In genomic region chr14:30375280-30375892, GRCh38 we compare ENCODE assay signal across 8 cellular contexts.
DNase-seq lines count a peak whose midpoint lies in the region; ATAC-seq and TF ChIP-seq lines count a peak whose summit lies in the region.

No MANE protein-coding gene starts in this region.

- no peaks in the 10 kb centered on the region for H3K36me3 ChIP-seq in BJ (ENCODE audit: control insufficient read depth, insufficient read depth, low read length)

- H3K27me3 ChIP-seq in BJ (ENCODE audit: control insufficient read depth, insufficient read depth, low read length): no peaks in the 10 kb centered on the region; the same call in 1 of the 2 replicates

- H3K9me3 Mint-ChIP-seq in mesothelial cell of epicardium: no peaks in the 10 kb centered on the region
- no peaks in the 10 kb centered on the region for H3K9me3 Mint-ChIP-seq in stimulated activated effector memory CD8-positive, alpha-beta T cell treated with anti-CD3 and anti-CD28 coated beads, Interleukin-12 subunit alpha, Interleukin-12 subunit beta, amount 100 ng/mL, for 72 hours

- no peak overlapping the region for H3K27ac Mint-ChIP-seq in mesothelial cell of epicardium
- H3K27ac Mint-ChIP-seq in stimulated activated effector memory CD8-positive, alpha-beta T cell treated with anti-CD3 and anti-CD28 coated beads, Interleukin-12 subunit alpha, Interleukin-12 subunit beta, amount 100 ng/mL, for 72 hours: no peak overlapping the region

- POLR2A ChIA-PET in BJ (lab: Charles Lee): no interaction called here

- DNase-seq in BJ (ENCODE audit: low read depth) (no peak), NCI-H2227 treated with DMSO at 0.1 percent for 48 hours (lab: John Stamatoyannopoulos, UW) (peak; percentile 69), ecto neural progenitor cell (ENCODE audit: low spot score) (peak; percentile 71), mesothelial cell of epicardium (ENCODE audit: low spot score in 2 of 2, unreplicated experiment in 2 of 2) (peak in 1 of 2 experiments; percentile 65)
- peak; percentile 10 to 53 for DNase-seq in activated CD4-positive, alpha-beta T cell treated with anti-CD3 and anti-CD28 coated beads for 4 hours
- DNase-seq in stimulated activated effector memory CD8-positive, alpha-beta T cell treated with anti-CD3 and anti-CD28 coated beads, Interleukin-12 subunit alpha, Interleukin-12 subunit beta, amount 100 ng/mL, for 72 hours (ENCODE audit: low spot score in 2 of 2): peak; percentile 26 to 81

- H3K4me3 Mint-ChIP-seq in mesothelial cell of epicardium: no peak overlapping the region
- H3K4me3 Mint-ChIP-seq in stimulated activated effector memory CD8-positive, alpha-beta T cell treated with anti-CD3 and anti-CD28 coated beads, Interleukin-12 subunit alpha, Interleukin-12 subunit beta, amount 100 ng/mL, for 72 hours: no peak overlapping the region

- H3K4me3 ChIP-seq in BJ (ENCODE audit: low read depth, low read length): no peak overlapping the region

- no peaks in the 10 kb centered on the region for H3K4me1 Mint-ChIP-seq in mesothelial cell of epicardium
- no peaks in the 10 kb centered on the region for H3K4me1 Mint-ChIP-seq in stimulated activated effector memory CD8-positive, alpha-beta T cell treated with anti-CD3 and anti-CD28 coated beads, Interleukin-12 subunit alpha, Interleukin-12 subunit beta, amount 100 ng/mL, for 72 hours

- ATAC-seq in GM18873 (IDR thresholded peaks at IDR 0.05; ENCODE audit: low FRiP score, unreplicated experiment) (peak; percentile 93), HG03066 (IDR thresholded peaks at IDR 0.05; ENCODE audit: low read depth, unreplicated experiment) (peak; percentile 99)
- ATAC-seq in stimulated activated effector memory CD8-positive, alpha-beta T cell treated with anti-CD3 and anti-CD28 coated beads, Interleukin-12 subunit alpha, Interleukin-12 subunit beta, amount 100 ng/mL, for 72 hours: peak; percentile 86

- no peaks in the 10 kb centered on the region for H3K36me3 Mint-ChIP-seq in mesothelial cell of epicardium
- no peaks in the 10 kb centered on the region for H3K36me3 Mint-ChIP-seq in stimulated activated effector memory CD8-positive, alpha-beta T cell treated with anti-CD3 and anti-CD28 coated beads, Interleukin-12 subunit alpha, Interleukin-12 subunit beta, amount 100 ng/mL, for 72 hours

- CTCF ChIA-PET in BJ (lab: Yijun Ruan, JAX): interaction anchor here (0.5 to 5.2 kb wide), 17 partner anchors 8 to 600 kb away, joined by 3 to 47 read pairs (median 3); no protein-coding TSS in a partner anchor

- TF ChIP-seq CTCF in BJ (IDR thresholded peaks at IDR 0.05; ENCODE audit: insufficient read depth, low read depth, low read length) (peak; percentile 92), mesothelial cell of epicardium (IDR thresholded peaks at IDR 0.05; ENCODE audit: unreplicated experiment) (peak; percentile 76)

- H3K27me3 Mint-ChIP-seq in mesothelial cell of epicardium (ENCODE audit: low read depth): peaks cover 23% of the 10 kb centered on the region
